ENCODE assay signal across 9 cellular contexts in the genomic region with DNA sequence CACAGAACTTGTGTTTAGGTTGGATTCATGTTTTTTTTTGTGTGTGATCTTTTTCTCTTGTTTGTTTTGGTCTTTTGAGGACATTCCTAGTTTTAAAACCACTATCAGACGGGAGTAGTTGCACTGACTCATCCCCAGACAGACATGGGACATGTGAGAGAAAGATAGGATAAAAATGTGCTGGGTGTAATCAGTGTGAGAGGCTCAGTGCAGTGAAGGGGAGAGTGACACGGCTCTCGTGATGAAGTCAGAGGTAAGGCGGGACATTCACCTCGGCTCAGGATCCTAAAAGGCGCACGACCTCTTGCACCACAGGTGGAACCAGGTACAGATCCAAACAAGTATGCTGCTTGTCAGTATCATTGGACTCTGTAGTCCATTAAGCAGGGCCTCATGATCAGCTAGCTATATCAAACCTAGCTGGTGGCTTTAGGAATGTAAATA. TPM values are rescaled to one million over a fixed set of nuclear protein-coding genes. Genes with fewer than 3 reads are reported as not detected.
A peak's percentile ranks its signal among the peaks of the same experiment; 100 is the strongest.
DNase-seq lines count a peak whose midpoint lies in the region; ATAC-seq, FAIRE-seq and TF ChIP-seq lines count a peak whose summit lies in the region.
"Had no signal": no experiment of that assay in that cellular context is flagged by ENCODE, and none has a peak within 500 bp of the region (broad histone marks: within the 10 kb centered on the region; RNA-seq: fewer than 3 reads in every experiment).

No MANE protein-coding gene starts in this region.

- WGBS in A549 (ENCODE audit: missing lambda C conversion rate): 75% methylated on average over 7 of the region's 7 CpGs
- WGBS in mesodermal cell (ENCODE audit: insufficient coverage in 2 of 2), 2 experiments: 86 to 91% methylated on average over 6 to 7 of the region's 7 CpGs

- no peaks in the 10 kb centered on the region for H3K9me3 ChIP-seq in A549
- no peaks in the 10 kb centered on the region for H3K9me3 ChIP-seq in mesodermal cell (ENCODE audit: control insufficient read depth, low read length)
- H3K9me3 ChIP-seq in Karpas-422 (ENCODE audit: low read length): no peaks in the 10 kb centered on the region

- TF ChIP-seq POLR2A in A549 (IDR thresholded peaks at IDR 0.05; ENCODE audit: low read length) (no peak), erythroblast (IDR thresholded peaks at IDR 0.05; ENCODE audit: low read length) (peak; percentile 64)

- CTCF ChIA-PET in A549 (lab: Yijun Ruan, JAX): no interaction called here

- no peaks in the 10 kb centered on the region for H3K9me2 ChIP-seq in Karpas-422 (replicated peaks; ENCODE audit: insufficient read depth, low read length)

- DNase-seq in A549 (ENCODE audit: low read depth in 1 of 2, low spot score in 1 of 2): no peak
- DNase-seq in M059J (ENCODE audit: low read depth): peak; percentile 75
- peak; percentile 96 for DNase-seq in erythroblast (lab: John Stamatoyannopoulos, UW)
- no peak for DNase-seq in GM19239 (ENCODE audit: insufficient read length, low spot score)
- DNase-seq in T-helper 1 cell: no peak
- DNase-seq in Karpas-422: no peak
- DNase-seq: NCI-H510A had no signal

- H3K79me2 ChIP-seq in Karpas-422 (ENCODE audit: low read length): no peaks in the 10 kb centered on the region

- TF ChIP-seq RAD21 in A549 (conservative IDR thresholded peaks at IDR 0.05 in 1 of 2, IDR thresholded peaks at IDR 0.05 in 1 of 2): no peak

- H3K4me3 ChIP-seq in A549: no peak overlapping the region
- H3K4me3 ChIP-seq in mesodermal cell (ENCODE audit: extremely low read depth, insufficient read depth, low read length, poor library complexity, severe bottlenecking): no peak overlapping the region
- no peak overlapping the region for H3K4me3 ChIP-seq in Karpas-422 (ENCODE audit: low read length)

- H3K4me1 ChIP-seq in A549 (peaks cover 27% of the 10 kb centered on the region), mesodermal cell (ENCODE audit: control insufficient read depth, insufficient read depth, low read length, poor library complexity, severe bottlenecking) (peaks cover 22% of the 10 kb centered on the region), Karpas-422 (ENCODE audit: low read length) (peaks cover 17% of the 10 kb centered on the region)

- H2AFZ ChIP-seq in Karpas-422 (ENCODE audit: low read length): no peak overlapping the region

- no peaks in the 10 kb centered on the region for H3K27me3 ChIP-seq in Karpas-422 (ENCODE audit: low read length)

- no peak overlapping the region for H3K27ac ChIP-seq in A549
- peak overlapping the region; percentile 51 for H3K27ac ChIP-seq in mesodermal cell (ENCODE audit: low read depth, low read length, severe bottlenecking)
- H3K27ac ChIP-seq in Karpas-422 (ENCODE audit: low read length): no peak overlapping the region

- no peak overlapping the region for H3K9ac ChIP-seq in Karpas-422 (ENCODE audit: low read length)

- FAIRE-seq in A549 (lab: Jason Lieb, UNC) (no peak), GM19239 (lab: Jason Lieb, UNC) (no peak)

- H3K36me3 ChIP-seq in mesodermal cell (ENCODE audit: control insufficient read depth, insufficient read depth, low read length) (peaks cover 8% of the 10 kb centered on the region), Karpas-422 (ENCODE audit: insufficient read depth, low read length) (no peaks in the 10 kb centered on the region)

- no peak for TF ChIP-seq CTCF in A549 (IDR thresholded peaks at IDR 0.05)

- H3K4me2 ChIP-seq in A549: 0 out of 3 replicates have a peak overlapping the region, but pooled peaks have one; percentile 8
- no peak overlapping the region for H3K4me2 ChIP-seq in Karpas-422 (ENCODE audit: low read depth, low read length, poor library complexity, severe bottlenecking)

- H4K20me1 ChIP-seq in Karpas-422 (ENCODE audit: insufficient read depth, low read depth, low read length): peaks cover 37% of the 10 kb centered on the region

- POLR2A ChIA-PET in A549 (lab: Yijun Ruan, JAX): no interaction called here

- ATAC-seq in A549: peak in 1 of 2 experiments; percentile 24; a peak in 1 of 6 replicates
- ATAC-seq in GM21381 (IDR thresholded peaks at IDR 0.05; ENCODE audit: unreplicated experiment): no peak

- TF ChIP-seq EP300 in A549 (IDR thresholded peaks at IDR 0.05): no peak

TF ChIP-seq in A549, 52 proteins besides CTCF, POLR2A, EP300 and RAD21 (continues in another document):
- TF ChIP-seq FOSB (CRISPR knock-in tag; IDR thresholded peaks at IDR 0.05): no peak
- TF ChIP-seq, protein P1, sequence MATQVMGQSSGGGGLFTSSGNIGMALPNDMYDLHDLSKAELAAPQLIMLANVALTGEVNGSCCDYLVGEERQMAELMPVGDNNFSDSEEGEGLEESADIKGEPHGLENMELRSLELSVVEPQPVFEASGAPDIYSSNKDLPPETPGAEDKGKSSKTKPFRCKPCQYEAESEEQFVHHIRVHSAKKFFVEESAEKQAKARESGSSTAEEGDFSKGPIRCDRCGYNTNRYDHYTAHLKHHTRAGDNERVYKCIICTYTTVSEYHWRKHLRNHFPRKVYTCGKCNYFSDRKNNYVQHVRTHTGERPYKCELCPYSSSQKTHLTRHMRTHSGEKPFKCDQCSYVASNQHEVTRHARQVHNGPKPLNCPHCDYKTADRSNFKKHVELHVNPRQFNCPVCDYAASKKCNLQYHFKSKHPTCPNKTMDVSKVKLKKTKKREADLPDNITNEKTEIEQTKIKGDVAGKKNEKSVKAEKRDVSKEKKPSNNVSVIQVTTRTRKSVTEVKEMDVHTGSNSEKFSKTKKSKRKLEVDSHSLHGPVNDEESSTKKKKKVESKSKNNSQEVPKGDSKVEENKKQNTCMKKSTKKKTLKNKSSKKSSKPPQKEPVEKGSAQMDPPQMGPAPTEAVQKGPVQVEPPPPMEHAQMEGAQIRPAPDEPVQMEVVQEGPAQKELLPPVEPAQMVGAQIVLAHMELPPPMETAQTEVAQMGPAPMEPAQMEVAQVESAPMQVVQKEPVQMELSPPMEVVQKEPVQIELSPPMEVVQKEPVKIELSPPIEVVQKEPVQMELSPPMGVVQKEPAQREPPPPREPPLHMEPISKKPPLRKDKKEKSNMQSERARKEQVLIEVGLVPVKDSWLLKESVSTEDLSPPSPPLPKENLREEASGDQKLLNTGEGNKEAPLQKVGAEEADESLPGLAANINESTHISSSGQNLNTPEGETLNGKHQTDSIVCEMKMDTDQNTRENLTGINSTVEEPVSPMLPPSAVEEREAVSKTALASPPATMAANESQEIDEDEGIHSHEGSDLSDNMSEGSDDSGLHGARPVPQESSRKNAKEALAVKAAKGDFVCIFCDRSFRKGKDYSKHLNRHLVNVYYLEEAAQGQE (IDR thresholded peaks at IDR 0.05): no peak
- TF ChIP-seq MAFK (IDR thresholded peaks at IDR 0.05; ENCODE audit: partially characterized antibody): no peak
- TF ChIP-seq HMGXB4 (CRISPR knock-in tag; IDR thresholded peaks at IDR 0.05; ENCODE audit: borderline replicate concordance): no peak
- no peak for TF ChIP-seq NR3C1 (IDR thresholded peaks at IDR 0.05)
- TF ChIP-seq ATOH8 (CRISPR knock-in tag; IDR thresholded peaks at IDR 0.05; ENCODE audit: low read depth): no peak
- no peak for TF ChIP-seq CBX2 (IDR thresholded peaks at IDR 0.05; ENCODE audit: borderline replicate concordance, low read depth)
- no peak for TF ChIP-seq NPAS2 (CRISPR knock-in tag; IDR thresholded peaks at IDR 0.05; ENCODE audit: borderline replicate concordance)
- no peak for TF ChIP-seq MAZ (IDR thresholded peaks at IDR 0.05; ENCODE audit: borderline replicate concordance, low read depth, low read length)
- TF ChIP-seq, protein P2, sequence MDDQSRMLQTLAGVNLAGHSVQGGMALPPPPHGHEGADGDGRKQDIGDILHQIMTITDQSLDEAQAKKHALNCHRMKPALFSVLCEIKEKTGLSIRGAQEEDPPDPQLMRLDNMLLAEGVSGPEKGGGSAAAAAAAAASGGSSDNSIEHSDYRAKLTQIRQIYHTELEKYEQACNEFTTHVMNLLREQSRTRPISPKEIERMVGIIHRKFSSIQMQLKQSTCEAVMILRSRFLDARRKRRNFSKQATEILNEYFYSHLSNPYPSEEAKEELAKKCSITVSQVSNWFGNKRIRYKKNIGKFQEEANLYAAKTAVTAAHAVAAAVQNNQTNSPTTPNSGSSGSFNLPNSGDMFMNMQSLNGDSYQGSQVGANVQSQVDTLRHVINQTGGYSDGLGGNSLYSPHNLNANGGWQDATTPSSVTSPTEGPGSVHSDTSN (IDR thresholded peaks at IDR 0.05): no peak
- TF ChIP-seq RCOR1 (IDR thresholded peaks at IDR 0.05; ENCODE audit: low read depth, low read length): no peak
- no peak for TF ChIP-seq ZFP36 (IDR thresholded peaks at IDR 0.05; ENCODE audit: borderline replicate concordance, partially characterized antibody)
- TF ChIP-seq MYC (IDR thresholded peaks at IDR 0.05; ENCODE audit: borderline replicate concordance, low read length): no peak
- TF ChIP-seq TFCP2L1 (CRISPR knock-in tag; IDR thresholded peaks at IDR 0.05): no peak

RNA-seq across cellular contexts. Expression of gene FOXO3, which starts 17.9 kb away (rescaled TPM):
- polyA plus RNA-seq in A549 (2011; rRNA removed) (7.5 and 10.0 TPM in 2 replicates), A549 (2017; fragmentation: RNase III; extraction: RNeasy Plus Mini Kit Qiagen cat#74134 plus additional on column Dnase treatment) (4.2 to 4.8 TPM (median 4.6 TPM) in 3 replicates)
- 3.5 and 5.0 TPM in 2 replicates for polyA plus RNA-seq in A549 (2012; cell fraction: cytosol; rRNA removed)
- 3.4 and 3.7 TPM in 2 replicates for polyA plus RNA-seq in A549 (2012; cell fraction: nucleus; rRNA removed)
- 37.0 and 42.7 TPM in 2 replicates for polyA minus RNA-seq in A549 (2011; rRNA and poly(A)+ RNA removed)
- total RNA-seq in M059J (2014; rRNA removed; shearing (Covaris generic)): 22.9 and 34.1 TPM in 2 replicates
- polyA plus RNA-seq in mesodermal cell (2013, experiment 1 of 2): 16.7 TPM
- 14.7 TPM for polyA plus RNA-seq in mesodermal cell (2013, experiment 2 of 2)
- 5.5 and 10.5 TPM in 2 replicates for total RNA-seq in Karpas-422 (2014; rRNA removed; shearing (Covaris generic); ENCODE audit: low replicate concordance)

Comparison
In these comparisons a context has a peak if more than half of its experiments do, and no peak if none do; other contexts are left out.
1. DNase-seq: peak in M059J (single experiment) and erythroblast (2 of 2); none in A549 (0 of 2), GM19239 (single experiment), T-helper 1 cell (0 of 5) and Karpas-422 (single experiment).